Comparison of ENCODE assay signal across 30 cellular contexts in genomic region chr13:29993196-29993595, GRCh38.
DNase-seq lines count a peak whose midpoint lies in the region; ATAC-seq, FAIRE-seq and TF ChIP-seq lines count a peak whose summit lies in the region.
"Had no signal": no experiment of that assay in that cellular context is flagged by ENCODE, and none has a peak within 500 bp of the region (broad histone marks: within the 10 kb centered on the region; RNA-seq: fewer than 3 reads in every experiment).

No MANE protein-coding gene starts in this region.

- H3K79me1 ChIP-seq in IMR-90 (ENCODE audit: low read depth in 1 of 2, low read length in 2 of 2) = 0 out of 4 replicates have a peak, but pooled peaks cover 0 to 4% of the 10 kb centered on the region in 2 experiments
- H3K79me1 ChIP-seq in H1 (ENCODE audit: low read depth, low read length) = no peaks in the 10 kb centered on the region

- H2BK5ac ChIP-seq in IMR-90 (ENCODE audit: low read depth, low read length, poor library complexity, severe bottlenecking) = no peak overlapping the region
- H2BK5ac ChIP-seq in H1 (ENCODE audit: low read depth, low read length) = no peak overlapping the region

- ATAC-seq in DND-41 (ENCODE audit: insufficient read depth, low read depth) = no peak
- no peak for ATAC-seq in IMR-90 (ENCODE audit: low read depth)
- ATAC-seq in left lobe of liver = no peak
- no peak for ATAC-seq in gastrocnemius medialis
- ATAC-seq in CD4-positive, alpha-beta T cell (ENCODE audit: poor library complexity) = no peak
- ATAC-seq: activated CD4-positive, alpha-beta T cell treated with anti-CD3 and anti-CD28 coated beads for 36 hours; GM12878; left cardiac atrium; pancreas had no signal

- peaks cover 15% of the 10 kb centered on the region for H3K9me1 ChIP-seq in IMR-90 (ENCODE audit: insufficient read depth, low read length)

- no peaks in the 10 kb centered on the region for H3K4me1 ChIP-seq in DND-41 (ENCODE audit: insufficient read depth, low read length)
- peaks cover 15% of the 10 kb centered on the region for H3K4me1 ChIP-seq in IMR-90 (ENCODE audit: control insufficient read depth, insufficient read depth, low read length)
- no peaks in the 10 kb centered on the region; a peak in 1 of 7 replicates for H3K4me1 ChIP-seq in H1 (replicated peaks in 1 of 4; ENCODE audit: control insufficient read depth in 3 of 4, insufficient read depth in 4 of 4, low read length in 3 of 4)
- H3K4me1 ChIP-seq in skeletal muscle satellite cell (ENCODE audit: control insufficient read depth, insufficient read depth, low read length) = peaks cover 26% of the 10 kb centered on the region
- H3K4me1 ChIP-seq in gastrocnemius medialis = no peaks in the 10 kb centered on the region
- H3K4me1 ChIP-seq: pancreas, suprapubic skin, upper lobe of left lung had no signal

- dilution Hi-C loops in IMR-90 (cut with HindIII; ENCODE audit: low sequenced_read_pairs, unreplicated experiment) = no loop called here

- no peaks in the 10 kb centered on the region for H3K9me3 Mint-ChIP-seq in CD4-positive, alpha-beta T cell

- TF ChIP-seq RAD21 in IMR-90 (IDR thresholded peaks at IDR 0.05; ENCODE audit: low read length) (no peak), H1 (IDR thresholded peaks at IDR 0.05 in 1 of 2, conservative IDR thresholded peaks at IDR 0.05 in 1 of 2; ENCODE audit: low read depth in 2 of 2, low read length in 2 of 2) (peak; percentile 17 to 27; a peak in 2 of 4 replicates)

- H2AK5ac ChIP-seq in IMR-90 (ENCODE audit: low read depth, low read length) = peak overlapping the region; percentile 1; the same call in 1 of the 2 replicates
- H2AK5ac ChIP-seq in H1 (ENCODE audit: low read depth, low read length) = no peak overlapping the region

- peak overlapping the region; percentile 65; the same call in 1 of the 2 replicates for H4K91ac ChIP-seq in IMR-90 (ENCODE audit: insufficient read depth, low read depth, low read length)
- H4K91ac ChIP-seq in H1 (replicated peaks; ENCODE audit: insufficient read length, low read length) = no peak overlapping the region

- no TSS peak for BruUV-seq in IMR-90 (replicated peaks; lab: Mats Ljungman, UMichigan)

- no peaks in the 10 kb centered on the region for H3K27me3 Mint-ChIP-seq in CD4-positive, alpha-beta T cell
- H3K27me3 Mint-ChIP-seq: activated CD4-positive, alpha-beta T cell treated with anti-CD3 and anti-CD28 coated beads for 36 hours; activated naive CD4-positive, alpha-beta T cell treated with anti-CD3 and anti-CD28 coated beads, Interleukin-2, amount 50 U/mL, for 24 hours had no signal

- H3K4ac ChIP-seq in IMR-90 (ENCODE audit: low read depth, low read length) (peak overlapping the region; percentile 84), H1 (replicated peaks; ENCODE audit: insufficient read length, low read depth, low read length) (no peak overlapping the region)

- H2AK9ac ChIP-seq in IMR-90 (replicated peaks; ENCODE audit: low read depth, low read length, poor library complexity) = no peak overlapping the region

- H3K4me3 ChIP-seq in DND-41 (ENCODE audit: low read depth in 1 of 2, low read length in 2 of 2) = no peak overlapping the region
- H3K4me3 ChIP-seq in IMR-90 (ENCODE audit: insufficient read depth, low read depth, low read length) = no peak overlapping the region
- no peak overlapping the region for H3K4me3 ChIP-seq in H1 (ENCODE audit: extremely low read depth in 1 of 4, insufficient read depth in 2 of 4, low read depth in 3 of 4, low read length in 4 of 4)
- peak overlapping the region; percentile 17 for H3K4me3 ChIP-seq in skeletal muscle satellite cell (ENCODE audit: low read length)
- H3K4me3 ChIP-seq in gastrocnemius medialis = no peak overlapping the region
- H3K4me3 ChIP-seq: GM12878, MG63, pancreas, suprapubic skin, upper lobe of left lung had no signal

- peak overlapping the region; percentile 94 for H2BK120ac ChIP-seq in IMR-90 (ENCODE audit: low read depth, low read length)
- H2BK120ac ChIP-seq in H1 (replicated peaks; ENCODE audit: low read depth, low read length) = no peak overlapping the region

- no peak overlapping the region; the same call in 1 of the 2 replicates for H4K5ac ChIP-seq in IMR-90 (ENCODE audit: low read depth, low read length)
- H4K5ac ChIP-seq in H1 (ENCODE audit: insufficient read length, low read depth, low read length) = no peak overlapping the region

- TF ChIP-seq POLR2A in IMR-90 (IDR thresholded peaks at IDR 0.05; ENCODE audit: low read depth, low read length) (no peak), H1 (IDR thresholded peaks at IDR 0.05; ENCODE audit: control extremely low read depth in 1 of 2, low read depth in 2 of 2, low read length in 2 of 2) (no peak), gastrocnemius medialis (IDR thresholded peaks at IDR 0.05) (no peak)

- DNase-seq in DND-41 = no peak
- no peak for DNase-seq in IMR-90
- DNase-seq in H1 (ENCODE audit: low read depth in 1 of 2, low spot score in 2 of 2) = no peak
- DNase-seq in left lobe of liver (ENCODE audit: low spot score) = no peak
- no peak for DNase-seq in gastrocnemius medialis
- no peak for DNase-seq in CD4-positive, alpha-beta T cell
- DNase-seq in KG1 (lab: John Stamatoyannopoulos, UW) = no peak
- DNase-seq: activated CD4-positive, alpha-beta T cell treated with anti-CD3 and anti-CD28 coated beads for 36 hours; amniotic stem cell; CD4-positive, alpha-beta memory T cell; DMS 273 treated with DMSO at 0.1 percent for 48 hours; EL; HCEC 1CT; hippocampal formation; immature natural killer cell; left cardiac atrium; mammary epithelial cell; MG63; NCI-H1105 treated with DMSO at 0.1 percent for 48 hours; NCI-H1930; NCI-H510A treated with DMSO at 0.1 percent for 48 hours; pancreas; small intestine; stimulated activated naive CD4-positive, alpha-beta T cell treated with Interleukin-2 at 50 U/mL for 16 hours had no signal

- H3K4me2 ChIP-seq in DND-41 (ENCODE audit: insufficient read depth, low read length) (no peak overlapping the region), IMR-90 (ENCODE audit: low read depth, low read length) (no peak overlapping the region), H1 (ENCODE audit: insufficient read depth in 1 of 2, low read depth in 2 of 2, low read length in 2 of 2) (no peak overlapping the region), skeletal muscle satellite cell (ENCODE audit: low read length) (no peak overlapping the region)

- H3K79me2 ChIP-seq in DND-41 (ENCODE audit: insufficient read depth, low read length) (no peaks in the 10 kb centered on the region), H1 (ENCODE audit: control insufficient read depth in 1 of 2, insufficient read depth in 2 of 2, low read length in 2 of 2) (no peaks in the 10 kb centered on the region)

- H3K14ac ChIP-seq in IMR-90 (replicated peaks; ENCODE audit: low read depth, low read length) (peak overlapping the region; percentile 82; the same call in 1 of the 2 replicates), H1 (ENCODE audit: insufficient read length) (no peak overlapping the region)

- in situ Hi-C loops in IMR-90 (cut with MboI; ENCODE audit: low sequenced_read_pairs) (no loop called here), gastrocnemius medialis (cut with MboI; ENCODE audit: low sequenced_read_pairs in 4 of 4) (no loop called here)

- H2BK20ac ChIP-seq in IMR-90 (ENCODE audit: low read depth, low read length) (peak overlapping the region; percentile 81; the same call in 1 of the 2 replicates), H1 (ENCODE audit: low read length) (no peak overlapping the region)

- H3K56ac ChIP-seq in IMR-90 (ENCODE audit: extremely low read depth, insufficient read depth, low read length) (no peak overlapping the region), H1 (replicated peaks; ENCODE audit: insufficient read length, low read depth, low read length) (no peak overlapping the region)

- H2BK12ac ChIP-seq in H1 (ENCODE audit: low read depth, low read length) = no peak overlapping the region

- no peaks in the 10 kb centered on the region for H3K4me1 Mint-ChIP-seq in CD4-positive, alpha-beta T cell (ENCODE audit: low read depth)
- H3K4me1 Mint-ChIP-seq: activated CD4-positive, alpha-beta T cell treated with anti-CD3 and anti-CD28 coated beads for 36 hours; activated naive CD4-positive, alpha-beta T cell treated with anti-CD3 and anti-CD28 coated beads, Interleukin-2, amount 50 U/mL, for 24 hours; CD4-positive, alpha-beta memory T cell; immature natural killer cell had no signal

- H3K27ac ChIP-seq in DND-41 (ENCODE audit: low read length) = no peak overlapping the region
- H3K27ac ChIP-seq in IMR-90 (ENCODE audit: insufficient read depth, low read length) = no peak overlapping the region
- no peak overlapping the region for H3K27ac ChIP-seq in H1 (ENCODE audit: low read depth, low read length)
- no peak overlapping the region for H3K27ac ChIP-seq in gastrocnemius medialis
- H3K27ac ChIP-seq in CD4-positive, alpha-beta T cell (ENCODE audit: low read depth, low read length) = no peak overlapping the region
- H3K27ac ChIP-seq: pancreas, suprapubic skin, upper lobe of left lung had no signal

- H4K20me1 ChIP-seq in DND-41 (ENCODE audit: insufficient read depth, low read length) (no peaks in the 10 kb centered on the region), IMR-90 (ENCODE audit: insufficient read depth, low read length) (no peaks in the 10 kb centered on the region), H1 (replicated peaks in 1 of 2; ENCODE audit: control insufficient read depth in 1 of 2, insufficient read depth in 2 of 2, low read length in 2 of 2) (no peaks in the 10 kb centered on the region)

- intact Hi-C loops in IMR-90 (cut with micrococcal nuclease) = no loop called here
- intact Hi-C loops in gastrocnemius medialis (cut with DNase I; ENCODE audit: low total_unique reads) = no loop called here
- intact Hi-C loops in CD4-positive, alpha-beta T cell (cut with DNase I, micrococcal nuclease) = no loop called here

- H2BK15ac ChIP-seq in IMR-90 (ENCODE audit: low read depth, low read length) (peak overlapping the region; percentile 68; the same call in 1 of the 3 replicates), H1 (ENCODE audit: low read length) (no peak overlapping the region)

- H4K8ac ChIP-seq in IMR-90 (ENCODE audit: low read depth in 2 of 2, low read length in 2 of 2) (peak overlapping the region; percentile 6 to 22; a peak in 1 of 4 replicates), H1 (ENCODE audit: extremely low read depth, insufficient read depth, low read length) (no peak overlapping the region)

- WGBS in IMR-90 (ENCODE audit: extremely low coverage in 2 of 2, insufficient read length in 1 of 2), 2 experiments = 100% methylated on average over 2 of the region's 4 CpGs; no CpG with 5 or more reads in 1 of the 2 experiments
- WGBS in H1 (ENCODE audit: extremely low coverage in 1 of 2, insufficient coverage in 1 of 2, insufficient read length in 1 of 2, insufficient replicate concordance in 2 of 2, low coverage in 1 of 2, low lambda C conversion rate in 2 of 2, missing lambda C conversion rate in 1 of 2), 2 experiments = 90% methylated on average over 4 of the region's 4 CpGs; no CpG with 5 or more reads in 1 of the 2 experiments

- no peak overlapping the region for H3K9ac ChIP-seq in DND-41 (ENCODE audit: low read depth, low read length)
- H3K9ac ChIP-seq in IMR-90 (ENCODE audit: low read depth, low read length) = no peak overlapping the region
- no peak overlapping the region for H3K9ac ChIP-seq in H1 (replicated peaks in 1 of 4; ENCODE audit: extremely low read depth in 1 of 4, low read depth in 3 of 4, low read length in 3 of 4)
- H3K9ac ChIP-seq in skeletal muscle satellite cell (ENCODE audit: low read depth, low read length) = peak overlapping the region; percentile 66

- H3K27me3 ChIP-seq in DND-41 (ENCODE audit: insufficient read depth, low read length, poor library complexity) (peaks cover 5% of the 10 kb centered on the region), IMR-90 (ENCODE audit: control insufficient read depth, insufficient read depth, low read length) (no peaks in the 10 kb centered on the region), H1 (replicated peaks in 1 of 4; ENCODE audit: control insufficient read depth in 3 of 4, extremely low read depth in 1 of 4, insufficient read depth in 3 of 4, low read length in 3 of 4) (0 out of 7 replicates have a peak, but pooled peaks cover 0 to 1% (median 0%) of the 10 kb centered on the region in 4 experiments), skeletal muscle satellite cell (ENCODE audit: control insufficient read depth, insufficient read depth, low read length) (no peaks in the 10 kb centered on the region), gastrocnemius medialis (no peaks in the 10 kb centered on the region)
- no peaks in the 10 kb centered on the region for H3K27me3 ChIP-seq in CD4-positive, alpha-beta T cell (ENCODE audit: control insufficient read depth, insufficient read depth, low read length)
- H3K27me3 ChIP-seq: MG63, pancreas, suprapubic skin, upper lobe of left lung had no signal

- no peak overlapping the region for H3K27ac Mint-ChIP-seq in CD4-positive, alpha-beta T cell
- H3K27ac Mint-ChIP-seq: activated CD4-positive, alpha-beta T cell treated with anti-CD3 and anti-CD28 coated beads for 36 hours; activated naive CD4-positive, alpha-beta T cell treated with anti-CD3 and anti-CD28 coated beads, Interleukin-2, amount 50 U/mL, for 24 hours; immature natural killer cell had no signal

- no peak for TF ChIP-seq EP300 in H1 (IDR thresholded peaks at IDR 0.05; ENCODE audit: borderline replicate concordance in 1 of 2, low read depth in 2 of 2, low read length in 2 of 2)

- H3K36me3 ChIP-seq in DND-41 (ENCODE audit: insufficient read depth, low read length) (no peaks in the 10 kb centered on the region), IMR-90 (ENCODE audit: control insufficient read depth, insufficient read depth, low read length) (no peaks in the 10 kb centered on the region), H1 (ENCODE audit: control insufficient read depth in 2 of 4, insufficient read depth in 4 of 4, low read length in 3 of 4) (no peaks in the 10 kb centered on the region), skeletal muscle satellite cell (ENCODE audit: insufficient read depth, low read length) (no peaks in the 10 kb centered on the region), gastrocnemius medialis (no peaks in the 10 kb centered on the region)
- H3K36me3 ChIP-seq: MG63, pancreas, suprapubic skin, upper lobe of left lung had no signal

- H3K23ac ChIP-seq in IMR-90 (ENCODE audit: low read depth, low read length) (no peak overlapping the region), H1 (ENCODE audit: insufficient read length) (no peak overlapping the region)

- H2AFZ ChIP-seq in DND-41 (ENCODE audit: low read depth, low read length) (no peak overlapping the region), IMR-90 (replicated peaks; ENCODE audit: low read length, poor library complexity) (no peak overlapping the region), H1 (ENCODE audit: low read length) (no peak overlapping the region)

- peak; percentile 10 for TF ChIP-seq CTCF in DND-41 (IDR thresholded peaks at IDR 0.05; ENCODE audit: borderline replicate concordance, extremely low read depth, low read length, poor library complexity, severe bottlenecking)
- 0 out of 2 replicates have a peak, but pooled peaks have one; percentile 2 for TF ChIP-seq CTCF in IMR-90 (conservative IDR thresholded peaks at IDR 0.05; ENCODE audit: low read depth, low read length)
- peak in 2 of 3 experiments; percentile 25 to 34; a peak in 3 of 4 replicates for TF ChIP-seq CTCF in H1 (IDR thresholded peaks at IDR 0.05; ENCODE audit: control extremely low read depth in 1 of 3, insufficient read depth in 1 of 3, low read depth in 1 of 3, low read length in 3 of 3)
- no peak for TF ChIP-seq CTCF in gastrocnemius medialis (IDR thresholded peaks at IDR 0.05 in 4 of 5, conservative IDR thresholded peaks at IDR 0.05 in 1 of 5)
- TF ChIP-seq CTCF in CD4-positive, alpha-beta T cell (IDR thresholded peaks at IDR 0.05) = no peak

- H3K4me3 Mint-ChIP-seq in CD4-positive, alpha-beta T cell = no peak overlapping the region
- H3K4me3 Mint-ChIP-seq: activated CD4-positive, alpha-beta T cell treated with anti-CD3 and anti-CD28 coated beads for 36 hours; activated naive CD4-positive, alpha-beta T cell treated with anti-CD3 and anti-CD28 coated beads, Interleukin-2, amount 50 U/mL, for 24 hours; CD4-positive, alpha-beta memory T cell; immature natural killer cell had no signal

- no peak for FAIRE-seq in H1 (lab: Jason Lieb, UNC)
- FAIRE-seq: endothelial cell of umbilical vein, GM12878, pancreas, small intestine had no signal

- CTCF ChIA-PET in IMR-90 (lab: Yijun Ruan, JAX) (interaction anchor here (0.6 to 1.5 kb wide), 5 partner anchors 9 to 578 kb away, joined by 3 to 5 read pairs (median 3); no protein-coding TSS in a partner anchor), H1 (lab: Charles Lee; ENCODE audit: partially characterized antibody) (interaction anchor here (0.7 to 7.0 kb wide), 8 partner anchors 9 to 120 kb away, joined by 3 to 44 read pairs (median 3); no protein-coding TSS in a partner anchor)
- CTCF ChIA-PET in CD4-positive, alpha-beta T cell (lab: Charles Lee) = interaction anchor here (0.6 kb wide), 1 partner anchor 121 kb away, joined by 3 read pairs; no protein-coding TSS in a partner anchor

- POLR2A ChIA-PET in IMR-90 (lab: Charles Lee; ENCODE audit: unreplicated experiment) (no interaction called here), H1 (lab: Charles Lee; ENCODE audit: partially characterized antibody) (interaction anchor here (0.9 kb wide), 1 partner anchor 22 kb away, joined by 3 read pairs; no protein-coding TSS in a partner anchor)
- POLR2A ChIA-PET in CD4-positive, alpha-beta T cell (lab: Charles Lee) = interaction anchor here (0.6 kb wide), 1 partner anchor 214 kb away, joined by 3 read pairs; no protein-coding TSS in a partner anchor

- H3K23me2 ChIP-seq in H1 (ENCODE audit: low read depth, low read length) = no peaks in the 10 kb centered on the region

- no peaks in the 10 kb centered on the region for H3K9me3 ChIP-seq in DND-41 (ENCODE audit: insufficient read depth, low read length, severe bottlenecking)
- H3K9me3 ChIP-seq in IMR-90 (ENCODE audit: control insufficient read depth, insufficient read depth, low read length) = peaks cover 3% of the 10 kb centered on the region
- no peaks in the 10 kb centered on the region for H3K9me3 ChIP-seq in H1 (ENCODE audit: insufficient read depth in 2 of 2, low read depth in 1 of 2, low read length in 1 of 2)
- no peaks in the 10 kb centered on the region for H3K9me3 ChIP-seq in skeletal muscle satellite cell (replicated peaks; ENCODE audit: low read length)
- H3K9me3 ChIP-seq in gastrocnemius medialis = no peaks in the 10 kb centered on the region
- no peaks in the 10 kb centered on the region for H3K9me3 ChIP-seq in CD4-positive, alpha-beta T cell (ENCODE audit: control insufficient read depth, low read length)
- H3K9me3 ChIP-seq: pancreas, suprapubic skin, upper lobe of left lung had no signal

- no peaks in the 10 kb centered on the region for H3K36me3 Mint-ChIP-seq in CD4-positive, alpha-beta T cell (ENCODE audit: low read depth)
- H3K36me3 Mint-ChIP-seq: activated naive CD4-positive, alpha-beta T cell treated with anti-CD3 and anti-CD28 coated beads, Interleukin-2, amount 50 U/mL, for 24 hours had no signal

- H3K18ac ChIP-seq in IMR-90 (ENCODE audit: low read depth, low read length) = peak overlapping the region; percentile 86; the same call in 1 of the 2 replicates
- no peak overlapping the region for H3K18ac ChIP-seq in H1 (ENCODE audit: extremely low read depth, low read length)

Comparison
In these comparisons a context has a peak if more than half of its experiments do, and no peak if none do; other contexts are left out.
1. CTCF ChIP-seq: peak in DND-41 (single experiment), IMR-90 (single experiment) and H1 (2 of 3); none in gastrocnemius medialis (0 of 5) and CD4-positive, alpha-beta T cell (single experiment).